In genomic region chr11:103125462-103125861, GRCh38 we compare ENCODE assay signal across 19 cellular contexts. TPM values are rescaled to one million over a fixed set of nuclear protein-coding genes. Genes with fewer than 3 reads are reported as not detected.
DNase-seq lines count a peak whose midpoint lies in the region; ATAC-seq and TF ChIP-seq lines count a peak whose summit lies in the region.
"Had no signal": no experiment of that assay in that cellular context is flagged by ENCODE, and none has a peak within 500 bp of the region (broad histone marks: within the 10 kb centered on the region; RNA-seq: fewer than 3 reads in every experiment).

No MANE protein-coding gene starts in this region.

- DNase-seq in LNCaP clone FGC (ENCODE audit: low read depth): peak; percentile 26
- DNase-seq in epithelial cell of esophagus (ENCODE audit: low read depth): peak; percentile 12
- DNase-seq in mesothelial cell of epicardium (ENCODE audit: low spot score in 2 of 2, unreplicated experiment in 2 of 2): no peak
- no peak for DNase-seq in EL
- no peak for DNase-seq in activated CD4-positive, alpha-beta memory T cell treated with anti-CD3 and anti-CD28 coated beads for 36 hours
- DNase-seq: C1 segment of cervical spinal cord; Calu3; CD4-positive, alpha-beta memory T cell; COR-L47; DMS153; DND-41; GDM1; GM23248; H7; HCEC 1CT had no signal

- H3K4me3 Mint-ChIP-seq in mesothelial cell of epicardium: no peak overlapping the region
- H3K4me3 Mint-ChIP-seq in activated CD4-positive, alpha-beta memory T cell treated with anti-CD3 and anti-CD28 coated beads for 36 hours: no peak overlapping the region
- H3K4me3 Mint-ChIP-seq: CD4-positive, alpha-beta memory T cell had no signal

- POLR2A ChIA-PET in activated CD4-positive, alpha-beta memory T cell treated with anti-CD3 and anti-CD28 coated beads for 36 hours (lab: Charles Lee): no interaction called here

- CTCF ChIA-PET in activated CD4-positive, alpha-beta memory T cell treated with anti-CD3 and anti-CD28 coated beads for 36 hours (lab: Charles Lee): no interaction called here

- no peaks in the 10 kb centered on the region for H3K9me3 Mint-ChIP-seq in mesothelial cell of epicardium
- H3K9me3 Mint-ChIP-seq in activated CD4-positive, alpha-beta memory T cell treated with anti-CD3 and anti-CD28 coated beads for 36 hours: no peaks in the 10 kb centered on the region
- H3K9me3 Mint-ChIP-seq: CD4-positive, alpha-beta memory T cell had no signal

- H3K4me1 Mint-ChIP-seq in mesothelial cell of epicardium: peaks cover 6% of the 10 kb centered on the region
- no peaks in the 10 kb centered on the region for H3K4me1 Mint-ChIP-seq in activated CD4-positive, alpha-beta memory T cell treated with anti-CD3 and anti-CD28 coated beads for 36 hours (ENCODE audit: low read depth)
- H3K4me1 Mint-ChIP-seq: CD4-positive, alpha-beta memory T cell had no signal

- ATAC-seq in GM18868 (IDR thresholded peaks at IDR 0.05; ENCODE audit: unreplicated experiment) (peak; percentile 48), GM19324 (IDR thresholded peaks at IDR 0.05; ENCODE audit: low FRiP score, unreplicated experiment) (no peak), HG03442 (IDR thresholded peaks at IDR 0.05; ENCODE audit: unreplicated experiment) (no peak)
- ATAC-seq: GM12878 had no signal

- intact Hi-C loops in activated CD4-positive, alpha-beta memory T cell treated with anti-CD3 and anti-CD28 coated beads for 36 hours (cut with micrococcal nuclease): no loop called here

- peak overlapping the region; percentile 55 for H3K27ac Mint-ChIP-seq in mesothelial cell of epicardium
- H3K27ac Mint-ChIP-seq in activated CD4-positive, alpha-beta memory T cell treated with anti-CD3 and anti-CD28 coated beads for 36 hours: no peak overlapping the region
- H3K27ac Mint-ChIP-seq: CD4-positive, alpha-beta memory T cell had no signal

- H3K36me3 Mint-ChIP-seq in mesothelial cell of epicardium: peaks cover 24% of the 10 kb centered on the region
- H3K36me3 Mint-ChIP-seq in activated CD4-positive, alpha-beta memory T cell treated with anti-CD3 and anti-CD28 coated beads for 36 hours: no peaks in the 10 kb centered on the region

- no peak overlapping the region for H3K4me3 ChIP-seq in LNCaP clone FGC (ENCODE audit: low read depth, low read length)
- no peak overlapping the region for H3K4me3 ChIP-seq in epithelial cell of esophagus (ENCODE audit: low read length)
- H3K4me3 ChIP-seq: GM12878, GM23248 had no signal

- TF ChIP-seq CTCF in LNCaP clone FGC (IDR thresholded peaks at IDR 0.05; ENCODE audit: control insufficient read depth, extremely low read depth, insufficient read depth) (no peak), epithelial cell of esophagus (IDR thresholded peaks at IDR 0.05; ENCODE audit: insufficient read depth, low read depth, low read length, missing control alignments) (no peak), mesothelial cell of epicardium (IDR thresholded peaks at IDR 0.05; ENCODE audit: unreplicated experiment) (no peak)

- no peaks in the 10 kb centered on the region for H3K27me3 Mint-ChIP-seq in mesothelial cell of epicardium (ENCODE audit: low read depth)
- H3K27me3 Mint-ChIP-seq in activated CD4-positive, alpha-beta memory T cell treated with anti-CD3 and anti-CD28 coated beads for 36 hours: no peaks in the 10 kb centered on the region
- H3K27me3 Mint-ChIP-seq: CD4-positive, alpha-beta memory T cell had no signal

RNA-seq across cellular contexts. Expression of gene DYNC2H1, which starts 16.2 kb away (rescaled TPM):
- total RNA-seq in mesothelial cell of epicardium: 17.4 to 19.3 TPM (median 18.0 TPM) in 3 replicates
- total RNA-seq in activated CD4-positive, alpha-beta memory T cell treated with anti-CD3 and anti-CD28 coated beads for 36 hours: 1 to 10 TPM; 1.4 to 1.7 TPM

RNA-seq across cellular contexts. Expression of gene DCUN1D5, which starts 33.5 kb away (rescaled TPM):
- total RNA-seq in mesothelial cell of epicardium: 32.3 to 33.7 TPM (median 33.2 TPM) in 3 replicates
- 10 to 100 TPM; 60.1 to 61.0 TPM for total RNA-seq in activated CD4-positive, alpha-beta memory T cell treated with anti-CD3 and anti-CD28 coated beads for 36 hours

Comparison
In these comparisons a context has a peak if more than half of its experiments do, and no peak if none do; other contexts are left out.
1. DNase-seq: peak in LNCaP clone FGC (single experiment) and epithelial cell of esophagus (single experiment); none in mesothelial cell of epicardium (0 of 2), EL (single experiment) and activated CD4-positive, alpha-beta memory T cell treated with anti-CD3 and anti-CD28 coated beads for 36 hours (single experiment).